Comparison of ENCODE assay signal across 15 cellular contexts in the genomic region with DNA sequence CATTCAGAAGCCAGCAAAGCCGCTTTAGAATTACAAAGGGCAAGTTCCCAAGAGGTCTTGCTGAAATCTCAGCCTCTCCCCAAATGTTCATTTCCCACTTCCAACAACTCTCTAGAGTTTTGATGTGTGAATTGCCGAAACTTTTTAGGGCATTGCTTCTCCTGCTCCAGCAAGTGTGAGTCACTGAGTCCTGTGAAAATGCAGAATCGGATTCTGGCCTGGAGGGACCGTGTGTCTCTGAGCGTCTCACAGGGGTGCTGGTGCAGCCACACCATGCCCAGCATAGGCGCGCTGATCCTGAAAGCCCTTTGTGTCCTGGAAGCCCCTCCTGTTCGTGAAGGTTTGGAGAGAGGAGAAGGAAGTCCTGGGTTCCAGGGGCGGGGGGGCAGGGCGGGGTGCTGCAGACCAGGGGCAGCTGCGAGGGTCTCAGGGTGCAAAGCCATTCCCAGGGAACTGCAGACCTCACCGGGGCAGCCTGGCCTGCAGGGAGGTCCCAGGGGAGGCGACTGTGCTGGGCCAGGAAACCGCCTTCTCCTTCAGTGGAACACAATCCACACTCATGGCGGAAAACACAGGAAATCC. TPM values are rescaled to one million over a fixed set of nuclear protein-coding genes. Genes with fewer than 3 reads are reported as not detected.
DNase-seq lines count a peak whose midpoint lies in the region; ATAC-seq and TF ChIP-seq lines count a peak whose summit lies in the region.
"Had no signal": no experiment of that assay in that cellular context is flagged by ENCODE, and none has a peak within 500 bp of the region (broad histone marks: within the 10 kb centered on the region; RNA-seq: fewer than 3 reads in every experiment).

No MANE protein-coding gene starts in this region.

- H3K27ac ChIP-seq in coronary artery (peak overlapping the region; percentile 53 to 98), lower lobe of right lung (peak overlapping the region; percentile 9), tibial artery (peak overlapping the region; percentile 97 to 98)
- H3K27ac ChIP-seq: colonic mucosa, foreskin keratinocyte, VCaP had no signal

- no peak for TF ChIP-seq CTCF in coronary artery (IDR thresholded peaks at IDR 0.05)
- TF ChIP-seq CTCF in lower lobe of right lung (IDR thresholded peaks at IDR 0.05) = no peak
- TF ChIP-seq CTCF in tibial artery (IDR thresholded peaks at IDR 0.05) = no peak

- H3K9me3 ChIP-seq in lower lobe of right lung (no peaks in the 10 kb centered on the region), tibial artery (no peaks in the 10 kb centered on the region)
- H3K9me3 ChIP-seq: colonic mucosa, tibial nerve had no signal

- H3K27me3 ChIP-seq in lower lobe of right lung (ENCODE audit: low read depth) (no peaks in the 10 kb centered on the region), tibial artery (no peaks in the 10 kb centered on the region)
- H3K27me3 ChIP-seq: tibial nerve had no signal

- H3K4me1 ChIP-seq in lower lobe of right lung (peaks cover 45% of the 10 kb centered on the region), tibial artery (peaks cover 10 to 94% (median 81%) of the 10 kb centered on the region in 4 donors)
- H3K4me1 ChIP-seq: colonic mucosa, foreskin keratinocyte had no signal

- H3K4me3 ChIP-seq in coronary artery (peak overlapping the region; percentile 8), lower lobe of right lung (no peak overlapping the region), tibial artery (peak overlapping the region; percentile 10 to 30)
- H3K4me3 ChIP-seq: colonic mucosa, tibial nerve had no signal

- intact Hi-C loops in Right ventricle myocardium inferior (cut with DNase I) (loop anchor here (5.0 kb wide), 1 partner anchor 78 kb away; no protein-coding TSS in a partner anchor), cardiac septum (cut with DNase I) (no loop called here), lower lobe of right lung (cut with DNase I) (no loop called here), tibial artery (cut with DNase I; ENCODE audit: low total_unique reads) (loop anchor here (5.0 kb wide), 1 partner anchor 48 kb away; no protein-coding TSS in a partner anchor)

- H3K36me3 ChIP-seq in lower lobe of right lung = no peaks in the 10 kb centered on the region
- H3K36me3 ChIP-seq in tibial artery = no peaks in the 10 kb centered on the region
- H3K36me3 ChIP-seq: colonic mucosa, tibial nerve had no signal

- ATAC-seq in Right ventricle myocardium inferior = peak; percentile 18
- ATAC-seq in lower lobe of right lung = no peak
- no peak for ATAC-seq in GM18867 (IDR thresholded peaks at IDR 0.05; ENCODE audit: unreplicated experiment)
- ATAC-seq: foreskin keratinocyte; naive thymus-derived CD4-positive, alpha-beta T cell had no signal

- DNase-seq in Right ventricle myocardium inferior (ENCODE audit: missing footprints) (no peak), cardiac septum (ENCODE audit: low spot score) (no peak), coronary artery (ENCODE audit: low spot score) (peak; percentile 70), lower lobe of right lung (no peak), tibial artery (peak; percentile 53 to 84), superior temporal gyrus (ENCODE audit: extremely low spot score) (no peak), inferior parietal cortex (ENCODE audit: extremely low spot score) (no peak)
- DNase-seq: activated naive CD8-positive, alpha-beta T cell treated with anti-CD3 and anti-CD28 coated beads, Interleukin-2, amount 10 ng/mL, durations not matched to agents 7 days and 5 days; colonic mucosa; DMS 273 treated with DMSO at 0.1 percent for 48 hours; foreskin keratinocyte; naive thymus-derived CD4-positive, alpha-beta T cell had no signal

RNA-seq across cellular contexts. Expression of gene ADARB1, which starts 43.7 kb away (rescaled TPM):
- total RNA-seq in Right ventricle myocardium inferior (15.1 TPM), cardiac septum (13.7 TPM), lower lobe of right lung (48.2 TPM)

Comparison
In these comparisons a context has a peak if more than half of its experiments do, and no peak if none do; other contexts are left out.
1. intact Hi-C loops: an anchor here in Right ventricle myocardium inferior (5.0 kb wide) and tibial artery (5.0 kb wide); none called in cardiac septum and lower lobe of right lung.
2. DNase-seq: peak in coronary artery (single experiment) and tibial artery (2 of 2); none in Right ventricle myocardium inferior (single experiment), cardiac septum (single experiment), lower lobe of right lung (single experiment), superior temporal gyrus (single experiment) and inferior parietal cortex (single experiment).
3. H3K27ac ChIP-seq: peak in every context shown above with its lines; median percentile 98 in tibial artery; 76 in coronary artery; 9 in lower lobe of right lung.